Comparison of ENCODE assay signal across 8 cellular contexts in genomic region chr4:168551945-168552695, GRCh38. TPM values are rescaled to one million over a fixed set of nuclear protein-coding genes. Genes with fewer than 3 reads are reported as not detected.
A peak's percentile ranks its signal among the peaks of the same experiment; 100 is the strongest.
DNase-seq lines count a peak whose midpoint lies in the region; ATAC-seq and TF ChIP-seq lines count a peak whose summit lies in the region.

No MANE protein-coding gene starts in this region.

- intact Hi-C loops in PC-3 (cut with micrococcal nuclease) (no loop called here), spleen (cut with DNase I; ENCODE audit: low total_unique reads) (no loop called here), sigmoid colon (cut with DNase I) (no loop called here), testis (cut with DNase I; ENCODE audit: low total_unique reads) (no loop called here)

- no peaks in the 10 kb centered on the region for H4K20me1 ChIP-seq in PC-3 (ENCODE audit: low read length)

- H3K9me3 ChIP-seq in PC-3 (ENCODE audit: low read length) = no peaks in the 10 kb centered on the region
- no peaks in the 10 kb centered on the region for H3K9me3 ChIP-seq in spleen
- H3K9me3 ChIP-seq in sigmoid colon = no peaks in the 10 kb centered on the region
- H3K9me3 ChIP-seq in testis = no peaks in the 10 kb centered on the region

- TF ChIP-seq POLR2A in spleen (IDR thresholded peaks at IDR 0.05) (no peak), sigmoid colon (IDR thresholded peaks at IDR 0.05) (no peak), testis (IDR thresholded peaks at IDR 0.05) (no peak)

- POLR2A ChIA-PET in PC-3 (lab: Charles Lee; ENCODE audit: unreplicated experiment) = no interaction called here

- TF ChIP-seq CTCF in GM10266 (IDR thresholded peaks at IDR 0.05; ENCODE audit: control insufficient read depth, insufficient read depth, low read depth, missing control alignments) (peak; percentile 7), PC-3 (conservative IDR thresholded peaks at IDR 0.05; ENCODE audit: low read depth, low read length) (peak; percentile 42; the same call in 1 of the 2 replicates), spleen (IDR thresholded peaks at IDR 0.05 in 8 of 11, conservative IDR thresholded peaks at IDR 0.05 in 3 of 11) (no peak), sigmoid colon (IDR thresholded peaks at IDR 0.05) (no peak), testis (IDR thresholded peaks at IDR 0.05) (no peak)

- CTCF ChIA-PET in PC-3 (lab: Charles Lee) = no interaction called here

- H3K36me3 ChIP-seq in PC-3 (ENCODE audit: low read depth, low read length) = no peaks in the 10 kb centered on the region
- H3K36me3 ChIP-seq in spleen = no peaks in the 10 kb centered on the region
- no peaks in the 10 kb centered on the region for H3K36me3 ChIP-seq in sigmoid colon
- H3K36me3 ChIP-seq in testis (ENCODE audit: low read depth, missing control alignments) = no peaks in the 10 kb centered on the region

- no peak overlapping the region for H3K4me3 ChIP-seq in PC-3 (ENCODE audit: low read length)
- no peak overlapping the region for H3K4me3 ChIP-seq in spleen
- H3K4me3 ChIP-seq in sigmoid colon = no peak overlapping the region
- H3K4me3 ChIP-seq in testis = no peak overlapping the region

- BruUV-seq in PC-3 (replicated peaks; lab: Mats Ljungman, UMichigan) = no TSS peak

- H3K27ac ChIP-seq in PC-3 (ENCODE audit: low read length) = peak overlapping the region; percentile 82
- no peak overlapping the region for H3K27ac ChIP-seq in spleen
- no peak overlapping the region for H3K27ac ChIP-seq in sigmoid colon
- H3K27ac ChIP-seq in testis = no peak overlapping the region

- H3F3A ChIP-seq in PC-3 (ENCODE audit: low read length, unreplicated experiment) = peaks cover 4% of the 10 kb centered on the region

- WGBS in spleen, 5 donors = 45 to 61% (median 48%) methylated on average over 2 of the region's 2 CpGs
- 71 to 73% methylated on average over 2 of the region's 2 CpGs for WGBS in sigmoid colon, 2 donors
- WGBS in testis, 2 donors = 70 to 85% methylated on average over 2 of the region's 2 CpGs

- DNase-seq in AML-193 (lab: John Stamatoyannopoulos, UW) (peak; percentile 21 to 38), GM10266 (ENCODE audit: extremely low spot score) (no peak), PC-3 (peak; percentile 46), fibroblast of peridontal ligament (ENCODE audit: extremely low read depth) (peak; percentile 28), spleen (no peak), sigmoid colon (no peak), testis (no peak)

- no peaks in the 10 kb centered on the region for H3K79me2 ChIP-seq in PC-3 (ENCODE audit: low read length)

- H3K4me1 ChIP-seq in PC-3 (ENCODE audit: insufficient read depth, low read length) = peaks cover 25% of the 10 kb centered on the region
- no peaks in the 10 kb centered on the region for H3K4me1 ChIP-seq in spleen
- no peaks in the 10 kb centered on the region for H3K4me1 ChIP-seq in sigmoid colon
- no peaks in the 10 kb centered on the region for H3K4me1 ChIP-seq in testis

- no peak for TF ChIP-seq EP300 in sigmoid colon (IDR thresholded peaks at IDR 0.05)

- H2AFZ ChIP-seq in PC-3 (ENCODE audit: low read length) = no peak overlapping the region

- H3K9ac ChIP-seq in PC-3 (ENCODE audit: low read length) = peak overlapping the region; percentile 18; the same call in 1 of the 2 replicates

- H3K4me2 ChIP-seq in PC-3 (ENCODE audit: low read length) = peak overlapping the region; percentile 42; the same call in 1 of the 2 replicates

- H3K9me2 ChIP-seq in PC-3 (replicated peaks; ENCODE audit: low read length) = no peaks in the 10 kb centered on the region

- ATAC-seq in PC-3 (0 out of 2 replicates have a peak, but pooled peaks have one; percentile 22), GM19035 (IDR thresholded peaks at IDR 0.05; ENCODE audit: unreplicated experiment) (no peak)

- no peaks in the 10 kb centered on the region for H3K27me3 ChIP-seq in PC-3 (ENCODE audit: low read length)
- no peaks in the 10 kb centered on the region for H3K27me3 ChIP-seq in spleen (replicated peaks in 1 of 7)
- no peaks in the 10 kb centered on the region for H3K27me3 ChIP-seq in sigmoid colon
- H3K27me3 ChIP-seq in testis = no peaks in the 10 kb centered on the region

RNA-seq across cellular contexts. Expression of gene PALLD, which starts 55.3 kb away (rescaled TPM):
- 26.7 and 33.5 TPM in 2 replicates for total RNA-seq in PC-3 (2014; rRNA removed)
- total RNA-seq in spleen = 100 to 1,000 TPM in 6 of 7 donors, 10 to 100 TPM in 1; 83.5 to 228 (median 183) TPM
- polyA plus RNA-seq in spleen = 10 to 100 TPM; 24.3 to 53.1 (median 35.8) TPM
- total RNA-seq in sigmoid colon = 1,000 to 10,000 TPM; 1,233 to 1,991 (median 1,564) TPM
- 10 to 100 TPM; 40.7 to 72.1 (median 71.5) TPM for polyA plus RNA-seq in sigmoid colon
- 100 to 1,000 TPM; 138 to 146 TPM for total RNA-seq in testis
- polyA plus RNA-seq in testis (ENCODE audit: insufficient read depth, low read depth, low replicate concordance) = 156 TPM

Comparison
In these comparisons a context has a peak if more than half of its experiments do, and no peak if none do; other contexts are left out.
1. DNase-seq: peak in AML-193 (2 of 2), PC-3 (single experiment) and fibroblast of peridontal ligament (single experiment); none in GM10266 (single experiment), spleen (single experiment), sigmoid colon (single experiment) and testis (single experiment).
2. CTCF ChIP-seq: peak in GM10266 (single experiment) and PC-3 (single experiment); none in spleen (0 of 11), sigmoid colon (0 of 4) and testis (0 of 3).
3. RNA of gene PALLD, which starts 55.3 kb away (total RNA-seq): 1,233 to 1,991 TPM in sigmoid colon; 83.5 to 228 TPM in spleen, 138 to 146 TPM in testis and 26.7 to 33.5 TPM in PC-3; every median in the first group is over 4 times any median in the second.